21 cellular contexts compared by ENCODE assay signal in the genomic region with DNA sequence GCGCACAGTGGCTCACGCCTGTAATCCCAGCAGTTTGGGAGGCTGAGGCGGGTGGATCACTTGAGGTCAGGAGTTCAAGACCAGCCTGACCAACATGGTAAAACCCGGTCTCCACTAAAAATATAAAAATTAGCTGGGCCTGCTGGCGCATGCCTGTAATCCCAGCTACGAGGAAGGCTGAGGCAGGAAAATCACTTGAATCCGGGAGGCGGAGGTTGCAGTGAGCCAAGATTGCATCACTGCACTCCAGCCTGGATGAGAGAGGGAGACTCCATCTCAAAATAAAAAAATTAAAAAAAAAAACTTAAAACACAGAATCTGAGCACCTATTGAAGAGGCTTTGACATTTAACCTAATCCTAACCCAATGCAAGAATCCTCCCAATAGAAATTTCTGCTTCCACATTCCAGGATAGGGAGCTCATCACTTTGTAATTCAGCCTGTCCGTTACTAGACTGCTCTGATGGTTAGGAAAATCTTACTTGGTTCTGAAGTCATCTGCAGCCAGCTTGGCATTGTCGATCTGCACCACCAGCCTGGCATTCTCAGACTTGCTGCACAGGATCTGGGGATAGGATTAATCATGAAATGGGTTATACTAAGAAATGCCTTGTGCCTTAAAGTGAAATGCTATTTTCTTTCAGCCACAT. TPM values are rescaled to one million over a fixed set of nuclear protein-coding genes. Genes with fewer than 3 reads are reported as not detected.
DNase-seq lines count a peak whose midpoint lies in the region; ATAC-seq, FAIRE-seq and TF ChIP-seq lines count a peak whose summit lies in the region.
"Had no signal": no experiment of that assay in that cellular context is flagged by ENCODE, and none has a peak within 500 bp of the region (broad histone marks: within the 10 kb centered on the region; RNA-seq: fewer than 3 reads in every experiment).

No MANE protein-coding gene starts in this region.

- H3K4me1 Mint-ChIP-seq in activated CD4-positive, alpha-beta memory T cell treated with anti-CD3 and anti-CD28 coated beads for 36 hours (ENCODE audit: low read depth): peaks cover 8% of the 10 kb centered on the region

- TF ChIP-seq CTCF in A549 (IDR thresholded peaks at IDR 0.05): no peak
- TF ChIP-seq CTCF in brain microvascular endothelial cell (IDR thresholded peaks at IDR 0.05; ENCODE audit: low read depth, low read length, missing control alignments): no peak
- no peak for TF ChIP-seq CTCF in kidney epithelial cell (IDR thresholded peaks at IDR 0.05; ENCODE audit: insufficient read depth, low read length, poor library complexity, severe bottlenecking)

- CTCF ChIA-PET in A549 (lab: Yijun Ruan, JAX): interaction anchor here (0.8 to 1.5 kb wide), 4 partner anchors 10 to 281 kb away, joined by 3 to 6 read pairs (median 4); no protein-coding TSS in a partner anchor
- CTCF ChIA-PET in activated CD4-positive, alpha-beta memory T cell treated with anti-CD3 and anti-CD28 coated beads for 36 hours (lab: Charles Lee): interaction anchor here (1.3 kb wide), 1 partner anchor 45 kb away, joined by 4 read pairs; no protein-coding TSS in a partner anchor

- intact Hi-C loops in activated CD4-positive, alpha-beta memory T cell treated with anti-CD3 and anti-CD28 coated beads for 36 hours (cut with micrococcal nuclease): no loop called here

- H3K4me3 Mint-ChIP-seq in activated CD4-positive, alpha-beta memory T cell treated with anti-CD3 and anti-CD28 coated beads for 36 hours: no peak overlapping the region
- H3K4me3 Mint-ChIP-seq: T-helper 17 cell had no signal

- H3K4me3 ChIP-seq in A549 (no peak overlapping the region), brain microvascular endothelial cell (ENCODE audit: low read depth, low read length) (no peak overlapping the region), kidney epithelial cell (ENCODE audit: low read depth, low read length) (no peak overlapping the region), SJCRH30 (no peak overlapping the region)
- H3K4me3 ChIP-seq: lung, transverse colon had no signal

- H3K36me3 Mint-ChIP-seq in activated CD4-positive, alpha-beta memory T cell treated with anti-CD3 and anti-CD28 coated beads for 36 hours: no peaks in the 10 kb centered on the region

- H3K4me1 ChIP-seq in A549 (no peaks in the 10 kb centered on the region), SJCRH30 (no peaks in the 10 kb centered on the region)
- H3K4me1 ChIP-seq: transverse colon had no signal

- 63% methylated on average over 10 of the region's 10 CpGs for WGBS in A549 (ENCODE audit: missing lambda C conversion rate)

- H3K36me3 ChIP-seq in brain microvascular endothelial cell (replicated peaks): no peaks in the 10 kb centered on the region
- H3K36me3 ChIP-seq in kidney epithelial cell (ENCODE audit: control insufficient read depth, insufficient read depth, low read length): no peaks in the 10 kb centered on the region
- no peaks in the 10 kb centered on the region for H3K36me3 ChIP-seq in SJCRH30
- H3K36me3 ChIP-seq: transverse colon had no signal

- TF ChIP-seq EP300 in A549 (IDR thresholded peaks at IDR 0.05): no peak

- H3K27me3 Mint-ChIP-seq in activated CD4-positive, alpha-beta memory T cell treated with anti-CD3 and anti-CD28 coated beads for 36 hours: no peaks in the 10 kb centered on the region

- no peaks in the 10 kb centered on the region for H3K9me3 Mint-ChIP-seq in activated CD4-positive, alpha-beta memory T cell treated with anti-CD3 and anti-CD28 coated beads for 36 hours

- no peak for TF ChIP-seq RAD21 in A549 (conservative IDR thresholded peaks at IDR 0.05 in 1 of 2, IDR thresholded peaks at IDR 0.05 in 1 of 2)

- in situ Hi-C loops in brain microvascular endothelial cell (cut with HindIII; ENCODE audit: low pct_ligation_motif_present, low sequenced_read_pairs): no loop called here

- peak in 1 of 2 experiments; percentile 25 for DNase-seq in A549 (ENCODE audit: low read depth in 1 of 2, low spot score in 1 of 2)
- peak; percentile 42 for DNase-seq in HPDE6-E6E7 (ENCODE audit: extremely low spot score)
- peak; percentile 47 for DNase-seq in brain microvascular endothelial cell
- DNase-seq in kidney epithelial cell (ENCODE audit: low read depth): peak; percentile 58
- no peak for DNase-seq in Ammon's horn (ENCODE audit: low spot score)
- no peak for DNase-seq in activated CD4-positive, alpha-beta memory T cell treated with anti-CD3 and anti-CD28 coated beads for 36 hours
- DNase-seq in NCI-H446 treated with DMSO at 0.1 percent for 48 hours (lab: John Stamatoyannopoulos, UW): no peak
- no peak for DNase-seq in SJCRH30
- DNase-seq: activated CD4-positive, alpha-beta T cell treated with anti-CD3 and anti-CD28 coated beads for 48 hours; activated T-cell treated with anti-CD3 and anti-CD28 coated beads, Interleukin-2, amount 50 U/mL, for 48 hours; anterior cingulate cortex; hypothalamus; NCI-H2227 treated with DMSO at 0.1 percent for 48 hours; occipital lobe; stimulated activated CD4-positive, alpha-beta T cell treated with anti-CD3 and anti-CD28 coated beads, Interleukin-15, amount 100 ng/mL, for 24 hours; T-helper 17 cell; transverse colon had no signal

- H3K27ac Mint-ChIP-seq in activated CD4-positive, alpha-beta memory T cell treated with anti-CD3 and anti-CD28 coated beads for 36 hours: no peak overlapping the region
- H3K27ac Mint-ChIP-seq: T-helper 17 cell had no signal

- no peaks in the 10 kb centered on the region for H3K9me3 ChIP-seq in A549
- no peaks in the 10 kb centered on the region for H3K9me3 ChIP-seq in SJCRH30 (replicated peaks)
- H3K9me3 ChIP-seq: transverse colon had no signal

- H3K27me3 ChIP-seq in brain microvascular endothelial cell (replicated peaks) (no peaks in the 10 kb centered on the region), kidney epithelial cell (ENCODE audit: control insufficient read depth, insufficient read depth, low read length) (no peaks in the 10 kb centered on the region), SJCRH30 (no peaks in the 10 kb centered on the region)
- H3K27me3 ChIP-seq: transverse colon had no signal

- no peak overlapping the region; the same call in 2 of the 3 replicates for H3K4me2 ChIP-seq in A549

- POLR2A ChIA-PET in A549 (lab: Yijun Ruan, JAX): no interaction called here
- POLR2A ChIA-PET in activated CD4-positive, alpha-beta memory T cell treated with anti-CD3 and anti-CD28 coated beads for 36 hours (lab: Charles Lee): no interaction called here

- FAIRE-seq in A549 (lab: Jason Lieb, UNC): peak; percentile 73
- FAIRE-seq: GM12892, GM19239 had no signal

- peak; percentile 41 to 57; a peak in 3 of 6 replicates for ATAC-seq in A549
- ATAC-seq: T-helper 17 cell had no signal

- H3K27ac ChIP-seq in A549: no peak overlapping the region
- no peak overlapping the region for H3K27ac ChIP-seq in brain microvascular endothelial cell
- H3K27ac ChIP-seq in SJCRH30: no peak overlapping the region
- H3K27ac ChIP-seq: transverse colon had no signal

- TF ChIP-seq POLR2A in A549 (IDR thresholded peaks at IDR 0.05; ENCODE audit: low read length): no peak

RNA-seq across cellular contexts. Expression of gene KRT33B, which starts 2.1 kb away (rescaled TPM):
- polyA plus RNA-seq in A549 (2011; rRNA removed) (not detected in 2 replicates), A549 (2017; fragmentation: RNase III; extraction: RNeasy Plus Mini Kit Qiagen cat#74134 plus additional on column Dnase treatment) (0.05 to 0.08 TPM in 2 of 3 replicates, not detected in the other)
- polyA plus RNA-seq in A549 (2012; cell fraction: cytosol; rRNA removed): 0.05 and 0.06 TPM in 2 replicates
- 0.17 TPM in 1 of 2 replicates, not detected in the other for polyA plus RNA-seq in A549 (2012; cell fraction: nucleus; rRNA removed)
- polyA minus RNA-seq in A549 (2011; rRNA and poly(A)+ RNA removed): not detected in 2 replicates
- 0.17 TPM in 1 of 2 replicates, not detected in the other for total RNA-seq in kidney epithelial cell
- not detected for total RNA-seq in activated CD4-positive, alpha-beta memory T cell treated with anti-CD3 and anti-CD28 coated beads for 36 hours
- not detected in 2 replicates for total RNA-seq in SJCRH30 (2014; rRNA removed; shearing (Covaris generic))
- total RNA-seq: lung, occipital lobe, OCI-LY7, T-helper 17 cell, transverse colon had no signal
- polyA plus RNA-seq: lung had no signal

RNA-seq across cellular contexts. Expression of gene KRT34, which starts 14.6 kb away (rescaled TPM):
- polyA plus RNA-seq in A549 (2011; rRNA removed): 0.09 TPM in 2 replicates
- 0.32 and 0.40 TPM in 2 replicates for polyA plus RNA-seq in A549 (2012; cell fraction: cytosol; rRNA removed)
- 0.53 and 1.1 TPM in 2 replicates for polyA plus RNA-seq in A549 (2012; cell fraction: nucleus; rRNA removed)
- polyA plus RNA-seq in A549 (2017; fragmentation: RNase III; extraction: RNeasy Plus Mini Kit Qiagen cat#74134 plus additional on column Dnase treatment): 0.17 to 0.33 TPM (median 0.23 TPM) in 3 replicates
- not detected in 2 replicates for polyA minus RNA-seq in A549 (2011; rRNA and poly(A)+ RNA removed)
- 2.5 and 5.5 TPM in 2 replicates for total RNA-seq in kidney epithelial cell
- total RNA-seq in activated CD4-positive, alpha-beta memory T cell treated with anti-CD3 and anti-CD28 coated beads for 36 hours: not detected
- 0.08 TPM in 1 of 2 replicates, not detected in the other for total RNA-seq in SJCRH30 (2014; rRNA removed; shearing (Covaris generic))
- total RNA-seq: lung, OCI-LY7, T-helper 17 cell, transverse colon had no signal
- polyA plus RNA-seq: lung had no signal

RNA-seq across cellular contexts. Expression of gene KRT33A, which starts 16.9 kb away (rescaled TPM):
- not detected in 2 replicates for polyA plus RNA-seq in A549 (2011; rRNA removed)
- not detected in 2 replicates for polyA plus RNA-seq in A549 (2012; cell fraction: cytosol; rRNA removed)
- not detected in 2 replicates for polyA plus RNA-seq in A549 (2012; cell fraction: nucleus; rRNA removed)
- not detected in 3 replicates for polyA plus RNA-seq in A549 (2017; fragmentation: RNase III; extraction: RNeasy Plus Mini Kit Qiagen cat#74134 plus additional on column Dnase treatment)
- polyA minus RNA-seq in A549 (2011; rRNA and poly(A)+ RNA removed): not detected in 2 replicates
- not detected in 2 replicates for total RNA-seq in kidney epithelial cell
- total RNA-seq in activated CD4-positive, alpha-beta memory T cell treated with anti-CD3 and anti-CD28 coated beads for 36 hours: not detected
- not detected in 2 replicates for total RNA-seq in SJCRH30 (2014; rRNA removed; shearing (Covaris generic))
- total RNA-seq: lung, occipital lobe, OCI-LY7, T-helper 17 cell, transverse colon had no signal
- polyA plus RNA-seq: lung had no signal

RNA-seq across cellular contexts. Expression of gene KRT31, which starts 29.9 kb away (rescaled TPM):
- polyA plus RNA-seq in A549 (2011; rRNA removed) (not detected in 2 replicates), A549 (2017; fragmentation: RNase III; extraction: RNeasy Plus Mini Kit Qiagen cat#74134 plus additional on column Dnase treatment) (not detected in 3 replicates)
- not detected in 2 replicates for polyA plus RNA-seq in A549 (2012; cell fraction: cytosol; rRNA removed)
- polyA plus RNA-seq in A549 (2012; cell fraction: nucleus; rRNA removed): not detected in 2 replicates
- not detected in 2 replicates for polyA minus RNA-seq in A549 (2011; rRNA and poly(A)+ RNA removed)
- total RNA-seq in kidney epithelial cell: not detected in 2 replicates
- not detected for total RNA-seq in activated CD4-positive, alpha-beta memory T cell treated with anti-CD3 and anti-CD28 coated beads for 36 hours
- total RNA-seq in SJCRH30 (2014; rRNA removed; shearing (Covaris generic)): 0.08 TPM in 1 of 2 replicates, not detected in the other
- total RNA-seq: lung, OCI-LY7, T-helper 17 cell, transverse colon had no signal

RNA-seq across cellular contexts. Expression of gene KRTAP17-1, which starts 52.0 kb away (rescaled TPM):
- polyA plus RNA-seq in A549 (2011; rRNA removed) (not detected in 2 replicates), A549 (2017; fragmentation: RNase III; extraction: RNeasy Plus Mini Kit Qiagen cat#74134 plus additional on column Dnase treatment) (not detected in 3 replicates)
- not detected in 2 replicates for polyA plus RNA-seq in A549 (2012; cell fraction: cytosol; rRNA removed)
- not detected in 2 replicates for polyA plus RNA-seq in A549 (2012; cell fraction: nucleus; rRNA removed)
- polyA minus RNA-seq in A549 (2011; rRNA and poly(A)+ RNA removed): not detected in 2 replicates
- total RNA-seq in kidney epithelial cell: not detected in 2 replicates
- total RNA-seq in activated CD4-positive, alpha-beta memory T cell treated with anti-CD3 and anti-CD28 coated beads for 36 hours: not detected
- total RNA-seq in SJCRH30 (2014; rRNA removed; shearing (Covaris generic)): not detected in 2 replicates
- total RNA-seq: lung, occipital lobe, OCI-LY7, T-helper 17 cell, transverse colon had no signal
- polyA plus RNA-seq: lung had no signal

Comparison
In these comparisons a context has a peak if more than half of its experiments do, and no peak if none do; other contexts are left out.
1. DNase-seq: peak in HPDE6-E6E7 (single experiment), brain microvascular endothelial cell (single experiment) and kidney epithelial cell (single experiment); none in Ammon's horn (single experiment), activated CD4-positive, alpha-beta memory T cell treated with anti-CD3 and anti-CD28 coated beads for 36 hours (single experiment), NCI-H446 treated with DMSO at 0.1 percent for 48 hours (single experiment) and SJCRH30 (0 of 2).